Comparison of ENCODE assay signal across 36 cellular contexts in genomic region chr16:83890359-83890758, GRCh38. TPM values are rescaled to one million over a fixed set of nuclear protein-coding genes. Genes with fewer than 3 reads are reported as not detected.
DNase-seq lines count a peak whose midpoint lies in the region; ATAC-seq, FAIRE-seq and TF ChIP-seq lines count a peak whose summit lies in the region.
"Had no signal": no experiment of that assay in that cellular context is flagged by ENCODE, and none has a peak within 500 bp of the region (broad histone marks: within the 10 kb centered on the region; RNA-seq: fewer than 3 reads in every experiment).

No MANE protein-coding gene starts in this region.

- no peak for ATAC-seq in HepG2
- ATAC-seq in right lobe of liver = no peak
- ATAC-seq in K562 = no peak
- no peak for ATAC-seq in Right ventricle myocardium inferior
- ATAC-seq: A549; CD8-positive, alpha-beta T cell had no signal

- no peak overlapping the region for H4K8ac ChIP-seq in mesendoderm (ENCODE audit: low read depth, low read length)

- TF ChIP-seq POLR2A in HepG2 (IDR thresholded peaks at IDR 0.05; ENCODE audit: insufficient read depth in 1 of 2, low read depth in 2 of 2, low read length in 2 of 2) = no peak
- TF ChIP-seq POLR2A in right lobe of liver (IDR thresholded peaks at IDR 0.05) = no peak
- no peak for TF ChIP-seq POLR2A in K562 (conservative IDR thresholded peaks at IDR 0.05)

- H3K4me2 ChIP-seq in HepG2 (ENCODE audit: low read depth, low read length) = no peak overlapping the region
- H3K4me2 ChIP-seq in K562 (ENCODE audit: insufficient read depth, low read length) = no peak overlapping the region
- no peak overlapping the region for H3K4me2 ChIP-seq in mesendoderm (ENCODE audit: low read length)
- H3K4me2 ChIP-seq: A549; BLaER1; BLaER1 treated with 17β-estradiol and CSF1 and Interleukin-3, amounts not matched to agents 10 nM and 100 nM had no signal

- TF ChIP-seq RAD21 in HepG2 (CRISPR knock-in tag; IDR thresholded peaks at IDR 0.05) = no peak
- TF ChIP-seq RAD21 in K562 (CRISPR knock-in tag; conservative IDR thresholded peaks at IDR 0.05 in 1 of 2, IDR thresholded peaks at IDR 0.05 in 1 of 2) = no peak

- H3K27me3 Mint-ChIP-seq in endodermal cell (ENCODE audit: insufficient read depth) = no peaks in the 10 kb centered on the region
- peaks cover 15% of the 10 kb centered on the region for H3K27me3 Mint-ChIP-seq in Calu3 (ENCODE audit: unreplicated experiment)
- H3K27me3 Mint-ChIP-seq: CD4-positive, CD25-positive, alpha-beta regulatory T cell had no signal

- H3K9me3 ChIP-seq in HepG2 (ENCODE audit: low read length) = no peaks in the 10 kb centered on the region
- no peaks in the 10 kb centered on the region for H3K9me3 ChIP-seq in right lobe of liver
- no peaks in the 10 kb centered on the region for H3K9me3 ChIP-seq in K562 (replicated peaks; ENCODE audit: control insufficient read depth, insufficient read depth, low read depth, low read length)
- H3K9me3 ChIP-seq in endodermal cell (ENCODE audit: control insufficient read depth, low read length) = peaks cover 36% of the 10 kb centered on the region
- H3K9me3 ChIP-seq: BE2C had no signal

- H3K4ac ChIP-seq in mesendoderm (ENCODE audit: low read depth, low read length) = no peak overlapping the region

- H3K79me2 ChIP-seq in HepG2 (ENCODE audit: insufficient read depth, low read length) = no peaks in the 10 kb centered on the region
- H3K79me2 ChIP-seq in K562 (ENCODE audit: control insufficient read depth, insufficient read depth, low read length) = no peaks in the 10 kb centered on the region
- no peaks in the 10 kb centered on the region for H3K79me2 ChIP-seq in mesendoderm (ENCODE audit: control insufficient read depth, insufficient read depth, low read length)

- H3K4me1 Mint-ChIP-seq in endodermal cell = peaks cover 28% of the 10 kb centered on the region
- H3K4me1 Mint-ChIP-seq in Calu3 (ENCODE audit: low read depth, unreplicated experiment) = no peaks in the 10 kb centered on the region
- H3K4me1 Mint-ChIP-seq: B cell; CD14-positive monocyte; CD4-positive, alpha-beta memory T cell; CD4-positive, CD25-positive, alpha-beta regulatory T cell; CD8-positive, alpha-beta memory T cell had no signal

- H3K27ac ChIP-seq in HepG2 (ENCODE audit: extremely low read length, insufficient read depth, low read length) = no peak overlapping the region
- H3K27ac ChIP-seq in right lobe of liver = no peak overlapping the region
- H3K27ac ChIP-seq in K562 (ENCODE audit: extremely low read depth, low read depth, low read length) = no peak overlapping the region
- H3K27ac ChIP-seq in endodermal cell (ENCODE audit: low read depth, low read length) = no peak overlapping the region
- no peak overlapping the region for H3K27ac ChIP-seq in mesendoderm (ENCODE audit: low read depth, low read length)
- H3K27ac ChIP-seq: 22Rv1; A549; BLaER1; BLaER1 treated with 17β-estradiol and CSF1 and Interleukin-3, amounts not matched to agents 10 nM and 100 nM; C4-2B had no signal

- H3K4me3 ChIP-seq in HepG2 (replicated peaks in 1 of 3; ENCODE audit: insufficient read depth in 1 of 3, low read depth in 2 of 3, low read length in 3 of 3) (no peak overlapping the region), right lobe of liver (no peak overlapping the region), K562 (no peak overlapping the region), endodermal cell (ENCODE audit: low read length) (peak overlapping the region; percentile 66), mesendoderm (ENCODE audit: low read length) (no peak overlapping the region)
- H3K4me3 ChIP-seq: A549; BLaER1; BLaER1 treated with 17β-estradiol and CSF1 and Interleukin-3, amounts not matched to agents 10 nM and 100 nM had no signal

- H3K4me1 ChIP-seq in HepG2 (ENCODE audit: insufficient read depth, low read length) = no peaks in the 10 kb centered on the region
- no peaks in the 10 kb centered on the region for H3K4me1 ChIP-seq in right lobe of liver
- H3K4me1 ChIP-seq in K562 (replicated peaks in 1 of 2; ENCODE audit: control insufficient read depth in 2 of 2, insufficient read depth in 2 of 2, low read length in 2 of 2) = peaks cover 0 to 5% of the 10 kb centered on the region in 2 experiments; a peak in 2 of 5 replicates
- peaks cover 6% of the 10 kb centered on the region for H3K4me1 ChIP-seq in endodermal cell (ENCODE audit: control insufficient read depth, insufficient read depth, low read length)
- peaks cover 8% of the 10 kb centered on the region for H3K4me1 ChIP-seq in mesendoderm (ENCODE audit: control insufficient read depth, low read depth, low read length)
- H3K4me1 ChIP-seq: A549, BE2C, Caco-2 had no signal

- TF ChIP-seq CTCF in HepG2 (CRISPR knock-in tag; IDR thresholded peaks at IDR 0.05) (no peak), right lobe of liver (IDR thresholded peaks at IDR 0.05) (no peak), K562 (IDR thresholded peaks at IDR 0.05 in 2 of 3, conservative IDR thresholded peaks at IDR 0.05 in 1 of 3; ENCODE audit: insufficient read depth in 2 of 3, low read depth in 1 of 3, low read length in 3 of 3) (no peak), endodermal cell (conservative IDR thresholded peaks at IDR 0.05) (no peak), GM20000 (IDR thresholded peaks at IDR 0.05; ENCODE audit: extremely low read depth, missing control alignments) (no peak), Calu3 (IDR thresholded peaks at IDR 0.05; ENCODE audit: unreplicated experiment) (no peak)

- peak overlapping the region; percentile 72 for H2AK5ac ChIP-seq in mesendoderm (ENCODE audit: low read length)

- H3K56ac ChIP-seq in mesendoderm (ENCODE audit: low read length) = peak overlapping the region; percentile 79

- TF ChIP-seq EP300 in HepG2 (IDR thresholded peaks at IDR 0.05; ENCODE audit: low read depth in 2 of 2, low read length in 2 of 2) (no peak), HepG2 (CRISPR knock-in tag; IDR thresholded peaks at IDR 0.05; ENCODE audit: borderline replicate concordance) (no peak), K562 (IDR thresholded peaks at IDR 0.05; ENCODE audit: low read length) (no peak)

- CTCF ChIA-PET in HepG2 (lab: Yijun Ruan, JAX; ENCODE audit: low intra/inter-chr PET ratio, low total read pairs) = no interaction called here
- CTCF ChIA-PET in K562 (lab: Yijun Ruan, JAX; ENCODE audit: low intra/inter-chr PET ratio) = no interaction called here
- CTCF ChIA-PET in Calu3 (lab: Charles Lee) = no interaction called here

- H4K5ac ChIP-seq in mesendoderm (ENCODE audit: low read length) = no peak overlapping the region

- DNase-seq in HepG2 (ENCODE audit: low spot score) (no peak), right lobe of liver (no peak), K562 (ENCODE audit: extremely low read depth in 1 of 4, low spot score in 3 of 4) (no peak), endodermal cell (no peak), mesendoderm (no peak), GM20000 (ENCODE audit: low spot score) (no peak), Right ventricle myocardium inferior (ENCODE audit: missing footprints) (no peak), Calu3 (no peak)
- DNase-seq: 8988T; ACHN; AML-193; BE2C; C1 segment of cervical spinal cord; Caco-2; CD4-positive, alpha-beta memory T cell; CD4-positive, alpha-beta T cell; CD4-positive, CD25-positive, alpha-beta regulatory T cell; CD8-positive, alpha-beta memory T cell; CD8-positive, alpha-beta T cell; COR-L47; DMS 273 treated with DMSO at 0.1 percent for 48 hours; DMS153; DMS53; DMS79; DMS79 treated with DMSO at 0.1 percent for 48 hours; DND-41; EL had no signal

- peaks cover 18% of the 10 kb centered on the region for H3K36me3 Mint-ChIP-seq in endodermal cell (ENCODE audit: low read depth)
- peaks cover 5% of the 10 kb centered on the region for H3K36me3 Mint-ChIP-seq in Calu3 (ENCODE audit: insufficient read depth, unreplicated experiment)
- H3K36me3 Mint-ChIP-seq: CD14-positive monocyte; CD8-positive, alpha-beta memory T cell; CD8-positive, alpha-beta T cell had no signal

- no peak overlapping the region for H3K27ac Mint-ChIP-seq in endodermal cell
- no peak overlapping the region for H3K27ac Mint-ChIP-seq in Calu3 (ENCODE audit: unreplicated experiment)
- H3K27ac Mint-ChIP-seq: B cell; CD14-positive monocyte; CD4-positive, alpha-beta T cell; CD4-positive, CD25-positive, alpha-beta regulatory T cell; CD8-positive, alpha-beta memory T cell; CD8-positive, alpha-beta T cell had no signal

- peak overlapping the region; percentile 10 for H3K18ac ChIP-seq in mesendoderm (ENCODE audit: low read length)

- no TSS peak for BruUV-seq in HepG2 (replicated peaks; lab: Mats Ljungman, UMichigan)
- no TSS peak for BruUV-seq in K562 (replicated peaks; lab: Mats Ljungman, UMichigan)
- no TSS peak for BruUV-seq in Calu3 (replicated peaks; lab: Mats Ljungman, UMichigan)

- H3K36me3 ChIP-seq in HepG2 (replicated peaks in 1 of 2; ENCODE audit: control insufficient read depth in 1 of 2, insufficient read depth in 2 of 2, low read length in 2 of 2) = no peaks in the 10 kb centered on the region
- H3K36me3 ChIP-seq in right lobe of liver = no peaks in the 10 kb centered on the region
- H3K36me3 ChIP-seq in K562 (ENCODE audit: control insufficient read depth, insufficient read depth, low read length) = no peaks in the 10 kb centered on the region
- H3K36me3 ChIP-seq in endodermal cell (ENCODE audit: control insufficient read depth, insufficient read depth, low read length) = no peaks in the 10 kb centered on the region
- no peaks in the 10 kb centered on the region for H3K36me3 ChIP-seq in mesendoderm (ENCODE audit: control insufficient read depth, insufficient read depth, low read length)
- H3K36me3 ChIP-seq: BE2C; BLaER1; BLaER1 treated with 17β-estradiol and CSF1 and Interleukin-3, amounts not matched to agents 10 nM and 100 nM had no signal

- H3K4me3 Mint-ChIP-seq in endodermal cell (no peak overlapping the region), Calu3 (ENCODE audit: low read depth, unreplicated experiment) (no peak overlapping the region)
- H3K4me3 Mint-ChIP-seq: B cell; CD14-positive monocyte; CD4-positive, alpha-beta memory T cell; CD4-positive, alpha-beta T cell; CD4-positive, CD25-positive, alpha-beta regulatory T cell; CD8-positive, alpha-beta memory T cell; CD8-positive, alpha-beta T cell had no signal

- H3K9me3 Mint-ChIP-seq in endodermal cell (peaks cover 40% of the 10 kb centered on the region), Calu3 (ENCODE audit: low read depth, unreplicated experiment) (peaks cover 3% of the 10 kb centered on the region)

- in situ Hi-C loops in HepG2 (cut with HindIII; ENCODE audit: extremely low pct_ligation_motif_present, low pct_unique_long_range_greater_than_20kb) = no loop called here
- in situ Hi-C loops in K562 (cut with MboI) = no loop called here

- H2AFZ ChIP-seq in HepG2 (ENCODE audit: low read length) (no peak overlapping the region), K562 (ENCODE audit: low read depth, low read length) (no peak overlapping the region)

- intact Hi-C loops in HepG2 (cut with micrococcal nuclease; ENCODE audit: unreplicated experiment) (no loop called here), right lobe of liver (cut with DNase I) (no loop called here), K562 (cut with micrococcal nuclease) (no loop called here), Right ventricle myocardium inferior (cut with DNase I) (no loop called here), Calu3 (cut with micrococcal nuclease; ENCODE audit: unreplicated experiment) (no loop called here)

- H3K27me3 ChIP-seq in HepG2 (ENCODE audit: control insufficient read depth in 1 of 2, insufficient read depth in 2 of 2, low read length in 2 of 2) (peaks cover 0 to 14% of the 10 kb centered on the region in 2 experiments; a peak in 1 of 5 replicates), right lobe of liver (no peaks in the 10 kb centered on the region), K562 (ENCODE audit: control insufficient read depth in 2 of 2, insufficient read depth in 2 of 2, low read length in 2 of 2) (peaks cover 5 to 30% of the 10 kb centered on the region in 2 experiments; a peak in 4 of 5 replicates), endodermal cell (ENCODE audit: control insufficient read depth, insufficient read depth, low read length, poor library complexity, severe bottlenecking) (no peaks in the 10 kb centered on the region), mesendoderm (ENCODE audit: insufficient read depth, low read length, poor library complexity) (no peaks in the 10 kb centered on the region)
- H3K27me3 ChIP-seq: BE2C; BLaER1; BLaER1 treated with 17β-estradiol and CSF1 and Interleukin-3, amounts not matched to agents 10 nM and 100 nM had no signal

- no peak overlapping the region for H3K23ac ChIP-seq in mesendoderm (ENCODE audit: low read length)

- no peak overlapping the region for H3K9ac ChIP-seq in HepG2 (ENCODE audit: insufficient read depth, low read depth, low read length)
- no peak overlapping the region for H3K9ac ChIP-seq in K562 (ENCODE audit: insufficient read depth in 1 of 2, low read depth in 2 of 2, low read length in 2 of 2)
- no peak overlapping the region for H3K9ac ChIP-seq in endodermal cell (ENCODE audit: extremely low read depth, low read length, poor library complexity, severe bottlenecking)
- H3K9ac ChIP-seq in mesendoderm (ENCODE audit: low read length) = no peak overlapping the region
- H3K9ac ChIP-seq: BLaER1; BLaER1 treated with 17β-estradiol and CSF1 and Interleukin-3, amounts not matched to agents 10 nM and 100 nM had no signal

- POLR2A ChIA-PET in HepG2 (lab: Yijun Ruan, JAX) (no interaction called here), K562 (lab: Yijun Ruan, JAX) (interaction anchor here (0.9 kb wide), 1 partner anchor 74 kb away, joined by 3 read pairs; no protein-coding TSS in a partner anchor)

- 76% methylated on average over 5 of the region's 5 CpGs for WGBS in HepG2 (ENCODE audit: low lambda C conversion rate)
- 98% methylated on average over 5 of the region's 5 CpGs for WGBS in right lobe of liver (ENCODE audit: insufficient coverage, low coverage, low lambda C conversion rate, missing lambda C conversion rate)
- 35% methylated on average over 5 of the region's 5 CpGs for WGBS in K562 (ENCODE audit: insufficient coverage, low coverage, missing lambda C conversion rate)
- WGBS in endodermal cell (ENCODE audit: insufficient coverage in 1 of 2, insufficient read length in 1 of 2), 2 experiments = 97 to 100% methylated on average over 5 of the region's 5 CpGs
- WGBS in mesendoderm (ENCODE audit: extremely low coverage, insufficient coverage, low lambda C conversion rate) = no CpG with 5 or more reads among the region's 5 CpGs

- H2BK15ac ChIP-seq in mesendoderm (replicated peaks; ENCODE audit: low read depth) = no peak overlapping the region

- H2BK5ac ChIP-seq in mesendoderm (ENCODE audit: low read length) = peak overlapping the region; percentile 79

- H2BK120ac ChIP-seq in mesendoderm (ENCODE audit: low read depth, low read length) = no peak overlapping the region

- H3K79me1 ChIP-seq in mesendoderm (ENCODE audit: low read length) = no peaks in the 10 kb centered on the region

- H4K20me1 ChIP-seq in HepG2 (ENCODE audit: insufficient read depth, low read length) (no peaks in the 10 kb centered on the region), K562 (replicated peaks; ENCODE audit: control insufficient read depth, insufficient read depth, low read length) (no peaks in the 10 kb centered on the region)
- H4K20me1 ChIP-seq: BLaER1; BLaER1 treated with 17β-estradiol and CSF1 and Interleukin-3, amounts not matched to agents 10 nM and 100 nM had no signal

- FAIRE-seq in HepG2 (lab: Jason Lieb, UNC) = no peak
- no peak for FAIRE-seq in K562 (lab: Jason Lieb, UNC)
- FAIRE-seq: A204.1, A549, D721Med had no signal

- no peaks in the 10 kb centered on the region for H3K9me1 ChIP-seq in K562 (ENCODE audit: control insufficient read depth, insufficient read depth, low read length)

RNA-seq across cellular contexts. Expression of gene MLYCD, which starts 8.6 kb away (rescaled TPM):
- total RNA-seq in HepG2 (2016; rRNA removed; fragmentation: Illumina TruSeq; extraction: Trizol) = 2.8 and 4.0 TPM in 2 replicates
- 0.79 and 0.91 TPM in 2 replicates for total RNA-seq in HepG2 (2016; cell fraction: cytosol; rRNA removed; fragmentation: Illumina TruSeq; extraction: Trizol; ENCODE audit: low read depth)
- total RNA-seq in HepG2 (2016; cell fraction: insoluble cytoplasmic fraction; rRNA removed; fragmentation: Illumina TruSeq; extraction: Trizol) = 2.6 and 3.4 TPM in 2 replicates
- total RNA-seq in HepG2 (2016; cell fraction: membrane; rRNA removed; fragmentation: Illumina TruSeq; extraction: Trizol) = 1.7 and 1.9 TPM in 2 replicates
- total RNA-seq in HepG2 (2016; cell fraction: nucleus; rRNA removed; fragmentation: Illumina TruSeq; extraction: Trizol) = 3.8 and 4.8 TPM in 2 replicates
- polyA plus RNA-seq in HepG2 (2011; rRNA removed) = 1.8 and 2.0 TPM in 2 replicates
- 1.4 and 1.5 TPM in 2 replicates for polyA plus RNA-seq in HepG2 (2011; cell fraction: cytosol; rRNA removed)
- 5.0 and 5.9 TPM in 2 replicates for polyA plus RNA-seq in HepG2 (2011; cell fraction: nucleus; rRNA removed)
- 1.5 and 2.0 TPM in 2 replicates for polyA plus RNA-seq in HepG2 (2012)
- 0.28 and 0.36 TPM in 2 replicates for polyA plus RNA-seq in HepG2 (2016; cell fraction: cytosol; fragmentation: Illumina TruSeq; extraction: Trizol; ENCODE audit: low read depth)
- polyA plus RNA-seq in HepG2 (2016; cell fraction: insoluble cytoplasmic fraction; fragmentation: Illumina TruSeq; extraction: Trizol; ENCODE audit: low read depth) = 3.1 and 3.6 TPM in 2 replicates
- polyA plus RNA-seq in HepG2 (2016; cell fraction: membrane; fragmentation: Illumina TruSeq; extraction: Trizol; ENCODE audit: low read depth) = 0.69 and 0.76 TPM in 2 replicates
- polyA plus RNA-seq in HepG2 (2016; cell fraction: nucleus; fragmentation: Illumina TruSeq; extraction: Trizol; ENCODE audit: insufficient read depth, low read depth) = 4.2 and 4.4 TPM in 2 replicates
- polyA minus RNA-seq in HepG2 (2011; rRNA and poly(A)+ RNA removed; ENCODE audit: low replicate concordance) = 1.8 and 5.1 TPM in 2 replicates
- 0.79 and 1.4 TPM in 2 replicates for polyA minus RNA-seq in HepG2 (2011; cell fraction: cytosol; rRNA and poly(A)+ RNA removed)
- 8.5 and 8.8 TPM in 2 replicates for polyA minus RNA-seq in HepG2 (2011; cell fraction: nucleus; rRNA and poly(A)+ RNA removed)
- total RNA-seq in right lobe of liver = 10 to 100 TPM in 5 of 6 experiments, 1 to 10 TPM in 1; 6.6 to 15.6 (median 11.3) TPM
- total RNA-seq in K562 (2011; cell fraction: chromatin; rRNA removed; ENCODE audit: low replicate concordance) = 7.7 TPM in 2 replicates
- total RNA-seq in K562 (2011; cell fraction: nucleolus; rRNA removed) = 4.7 and 5.0 TPM in 2 replicates
- total RNA-seq in K562 (2011; cell fraction: nucleoplasm; rRNA removed) = 5.7 and 6.9 TPM in 2 replicates
- total RNA-seq in K562 (2014; rRNA removed) = 1.00 and 1.7 TPM in 2 replicates
- total RNA-seq in K562 (2014; rRNA removed; fragmentation: Illumina TruSeq; extraction: Trizol) = 0.89 and 1.0 TPM in 2 replicates
- total RNA-seq in K562 (2015; rRNA removed; fragmentation: Illumina TruSeq; extraction: Trizol) = 1.0 and 1.2 TPM in 2 replicates
- total RNA-seq in K562 (2021) = 1.8 and 2.0 TPM in 2 replicates
- 1.1 and 1.5 TPM in 2 replicates for polyA plus RNA-seq in K562 (2011; rRNA removed)
- polyA plus RNA-seq in K562 (2011; cell fraction: cytosol; rRNA removed) = 0.88 and 1.4 TPM in 2 replicates
- polyA plus RNA-seq in K562 (2011; cell fraction: nucleus; rRNA removed) = 3.4 and 3.8 TPM in 2 replicates
- 1.1 and 1.6 TPM in 2 replicates for polyA plus RNA-seq in K562 (2012)
- polyA plus RNA-seq in K562 (2014; fragmentation: Illumina TruSeq; extraction: Trizol) = 0.77 and 0.91 TPM in 2 replicates
- polyA plus RNA-seq in K562 (2014; fragmentation: Nextera tagmentation; extraction: Ambion mirVana) = under 1 TPM; 0.15 to 0.27 TPM
- polyA plus RNA-seq in K562 (2014; rRNA removed) = 1.2 and 1.5 TPM in 2 replicates
- polyA minus RNA-seq in K562 (2011; rRNA and poly(A)+ RNA removed) = 2.9 and 5.3 TPM in 2 replicates
- 0.48 and 1.5 TPM in 2 replicates for polyA minus RNA-seq in K562 (2011; cell fraction: cytosol; rRNA and poly(A)+ RNA removed)
- 2.7 and 4.3 TPM in 2 replicates for polyA minus RNA-seq in K562 (2011; cell fraction: nucleus; rRNA and poly(A)+ RNA removed)
- 10 to 100 TPM; 11.1 to 19.0 TPM for total RNA-seq in endodermal cell
- 3.6 TPM for polyA plus RNA-seq in endodermal cell (2013, experiment 1 of 2)
- polyA plus RNA-seq in endodermal cell (2013, experiment 2 of 2) = 3.4 TPM
- 1.5 TPM for polyA plus RNA-seq in mesendoderm (2013, experiment 1 of 2)
- 1.5 TPM for polyA plus RNA-seq in mesendoderm (2013, experiment 2 of 2)
- 48.2 TPM for total RNA-seq in Right ventricle myocardium inferior
- 10.3 and 11.0 TPM in 2 replicates for total RNA-seq in Calu3 (2022)

Comparison
In these comparisons a context has a peak if more than half of its experiments do, and no peak if none do; other contexts are left out.
1. Of the 241 proteins assayed by ChIP-seq in both HepG2 and K562: peak only in HepG2: none; only in K562: none; in both: ZNF12; in neither: 240.